In genomic region chrX:136731798-136732197, GRCh38 we compare ENCODE assay signal across 16 cellular contexts. TPM values are rescaled to one million over a fixed set of nuclear protein-coding genes. Genes with fewer than 3 reads are reported as not detected.
DNase-seq lines count a peak whose midpoint lies in the region; ATAC-seq and TF ChIP-seq lines count a peak whose summit lies in the region.
"Had no signal": no experiment of that assay in that cellular context is flagged by ENCODE, and none has a peak within 500 bp of the region (broad histone marks: within the 10 kb centered on the region; RNA-seq: fewer than 3 reads in every experiment).

No MANE protein-coding gene starts in this region.

- intact Hi-C loops in activated naive CD4-positive, alpha-beta T cell treated with anti-CD3 and anti-CD28 coated beads for 36 hours (cut with micrococcal nuclease), result no loop called here
- intact Hi-C loops in ascending aorta (cut with DNase I), result loop anchor here (5.0 kb wide), 1 partner anchor 36 kb away; no protein-coding TSS in a partner anchor

- ATAC-seq in activated T-helper 17 cell treated with anti-CD3 and anti-CD28 coated beads, Interleukin-2, amount 50 U/mL, for 72 hours (replicated peaks), result peak; percentile 50
- ATAC-seq in GM21737 (IDR thresholded peaks at IDR 0.05; ENCODE audit: unreplicated experiment), result no peak
- ATAC-seq in HG02798 (IDR thresholded peaks at IDR 0.05; ENCODE audit: poor library complexity, unreplicated experiment), result no peak
- ATAC-seq: GM23338 had no signal

- H3K4me1 Mint-ChIP-seq in activated naive CD4-positive, alpha-beta T cell treated with anti-CD3 and anti-CD28 coated beads for 36 hours (ENCODE audit: low read depth), result peaks cover 66% of the 10 kb centered on the region
- peaks cover 14% of the 10 kb centered on the region for H3K4me1 Mint-ChIP-seq in activated T-helper 17 cell treated with anti-CD3 and anti-CD28 coated beads, Interleukin-2, amount 50 U/mL, for 72 hours
- H3K4me1 Mint-ChIP-seq in stimulated activated naive CD8-positive, alpha-beta T cell treated with anti-CD3 and anti-CD28 coated beads, Interleukin-15, Interleukin-2, amounts not matched to agents 100 ng/mL and 50 ng/mL, for 24 hours (ENCODE audit: low read depth), result peaks cover 68% of the 10 kb centered on the region

- CTCF ChIA-PET in activated naive CD4-positive, alpha-beta T cell treated with anti-CD3 and anti-CD28 coated beads for 36 hours (lab: Charles Lee), result interaction anchor here (1.5 kb wide), 1 partner anchor 15 kb away, joined by 5 read pairs; no protein-coding TSS in a partner anchor

- peak overlapping the region; percentile 53 for H3K27ac Mint-ChIP-seq in activated naive CD4-positive, alpha-beta T cell treated with anti-CD3 and anti-CD28 coated beads for 36 hours
- H3K27ac Mint-ChIP-seq in activated T-helper 17 cell treated with anti-CD3 and anti-CD28 coated beads, Interleukin-2, amount 50 U/mL, for 72 hours, result no peak overlapping the region
- peak overlapping the region; percentile 87 for H3K27ac Mint-ChIP-seq in stimulated activated naive CD8-positive, alpha-beta T cell treated with anti-CD3 and anti-CD28 coated beads, Interleukin-15, Interleukin-2, amounts not matched to agents 100 ng/mL and 50 ng/mL, for 24 hours
- H3K27ac Mint-ChIP-seq: GM23338 had no signal

- no peak for TF ChIP-seq CTCF in ascending aorta (IDR thresholded peaks at IDR 0.05)

- H3K27ac ChIP-seq in ascending aorta, result peak overlapping the region; percentile 37 to 53
- H3K27ac ChIP-seq: Peyer's patch had no signal

- H3K4me1 ChIP-seq in ascending aorta, result no peaks in the 10 kb centered on the region
- H3K4me1 ChIP-seq: Peyer's patch had no signal

- no peaks in the 10 kb centered on the region for H3K9me3 ChIP-seq in ascending aorta
- H3K9me3 ChIP-seq: Peyer's patch had no signal

- H3K36me3 ChIP-seq in ascending aorta, result no peaks in the 10 kb centered on the region
- H3K36me3 ChIP-seq: Peyer's patch had no signal

- no peak overlapping the region for H3K4me3 ChIP-seq in ascending aorta
- H3K4me3 ChIP-seq: GM23338, Peyer's patch had no signal

- no peaks in the 10 kb centered on the region for H3K27me3 Mint-ChIP-seq in activated naive CD4-positive, alpha-beta T cell treated with anti-CD3 and anti-CD28 coated beads for 36 hours (ENCODE audit: low read depth)
- H3K27me3 Mint-ChIP-seq in activated T-helper 17 cell treated with anti-CD3 and anti-CD28 coated beads, Interleukin-2, amount 50 U/mL, for 72 hours, result no peaks in the 10 kb centered on the region
- H3K27me3 Mint-ChIP-seq in stimulated activated naive CD8-positive, alpha-beta T cell treated with anti-CD3 and anti-CD28 coated beads, Interleukin-15, Interleukin-2, amounts not matched to agents 100 ng/mL and 50 ng/mL, for 24 hours, result no peaks in the 10 kb centered on the region
- H3K27me3 Mint-ChIP-seq: B cell; CD4-positive, alpha-beta memory T cell had no signal

- no peak overlapping the region for H3K4me3 Mint-ChIP-seq in activated naive CD4-positive, alpha-beta T cell treated with anti-CD3 and anti-CD28 coated beads for 36 hours
- H3K4me3 Mint-ChIP-seq in activated T-helper 17 cell treated with anti-CD3 and anti-CD28 coated beads, Interleukin-2, amount 50 U/mL, for 72 hours, result peak overlapping the region; percentile 74
- H3K4me3 Mint-ChIP-seq in stimulated activated naive CD8-positive, alpha-beta T cell treated with anti-CD3 and anti-CD28 coated beads, Interleukin-15, Interleukin-2, amounts not matched to agents 100 ng/mL and 50 ng/mL, for 24 hours, result peak overlapping the region; percentile 64
- H3K4me3 Mint-ChIP-seq: B cell, GM23338 had no signal

- peaks cover 18% of the 10 kb centered on the region for H3K36me3 Mint-ChIP-seq in activated naive CD4-positive, alpha-beta T cell treated with anti-CD3 and anti-CD28 coated beads for 36 hours (ENCODE audit: low read depth)
- peaks cover 43% of the 10 kb centered on the region for H3K36me3 Mint-ChIP-seq in activated T-helper 17 cell treated with anti-CD3 and anti-CD28 coated beads, Interleukin-2, amount 50 U/mL, for 72 hours (ENCODE audit: low read depth)
- peaks cover 18% of the 10 kb centered on the region for H3K36me3 Mint-ChIP-seq in stimulated activated naive CD8-positive, alpha-beta T cell treated with anti-CD3 and anti-CD28 coated beads, Interleukin-15, Interleukin-2, amounts not matched to agents 100 ng/mL and 50 ng/mL, for 24 hours (ENCODE audit: low read depth)

- no peaks in the 10 kb centered on the region for H3K27me3 ChIP-seq in ascending aorta
- H3K27me3 ChIP-seq: Peyer's patch had no signal

- no peak for DNase-seq in activated naive CD4-positive, alpha-beta T cell treated with anti-CD3 and anti-CD28 coated beads for 36 hours
- DNase-seq in activated naive CD4-positive, alpha-beta T cell treated with Interleukin-2 at 50 U/mL for 16 hours, result no peak
- no peak for DNase-seq in ascending aorta (ENCODE audit: low spot score in 2 of 2)
- DNase-seq: CD4-positive, alpha-beta memory T cell; DMS79; NCI-H1417; NCI-H1930; NCI-H2171 treated with DMSO at 0.1 percent for 48 hours; NCI-H510A; Peyer's patch had no signal

- no peaks in the 10 kb centered on the region for H3K9me3 Mint-ChIP-seq in activated naive CD4-positive, alpha-beta T cell treated with anti-CD3 and anti-CD28 coated beads for 36 hours
- H3K9me3 Mint-ChIP-seq in activated T-helper 17 cell treated with anti-CD3 and anti-CD28 coated beads, Interleukin-2, amount 50 U/mL, for 72 hours, result no peaks in the 10 kb centered on the region
- no peaks in the 10 kb centered on the region for H3K9me3 Mint-ChIP-seq in stimulated activated naive CD8-positive, alpha-beta T cell treated with anti-CD3 and anti-CD28 coated beads, Interleukin-15, Interleukin-2, amounts not matched to agents 100 ng/mL and 50 ng/mL, for 24 hours
- H3K9me3 Mint-ChIP-seq: CD4-positive, alpha-beta memory T cell; GM23338 had no signal

RNA-seq across cellular contexts. Expression of gene ARHGEF6, which starts 48.9 kb away (rescaled TPM):
- total RNA-seq in activated naive CD4-positive, alpha-beta T cell treated with anti-CD3 and anti-CD28 coated beads for 36 hours, result 10 to 100 TPM; 56.1 to 58.5 TPM
- total RNA-seq in activated T-helper 17 cell treated with anti-CD3 and anti-CD28 coated beads, Interleukin-2, amount 50 U/mL, for 72 hours, result 10 to 100 TPM; 56.8 to 67.6 TPM
- total RNA-seq in ascending aorta, result 17.6 TPM
